ENCODE assay signal across 22 cellular contexts in genomic region chr9:89120704-89121103, GRCh38. TPM values are rescaled to one million over a fixed set of nuclear protein-coding genes. Genes with fewer than 3 reads are reported as not detected.
DNase-seq lines count a peak whose midpoint lies in the region; ATAC-seq and FAIRE-seq lines count a peak whose summit lies in the region.
"Had no signal": no experiment of that assay in that cellular context is flagged by ENCODE, and none has a peak within 500 bp of the region (broad histone marks: within the 10 kb centered on the region; RNA-seq: fewer than 3 reads in every experiment).

No MANE protein-coding gene starts in this region.

- H3K27ac Mint-ChIP-seq in activated T-helper 17 cell treated with anti-CD3 and anti-CD28 coated beads, Interleukin-2, amount 50 U/mL, for 72 hours: no peak overlapping the region
- H3K27ac Mint-ChIP-seq: CD14-positive monocyte; CD4-positive, alpha-beta T cell; CD8-positive, alpha-beta memory T cell; HFFc6 had no signal

- no peaks in the 10 kb centered on the region for H3K4me1 Mint-ChIP-seq in activated T-helper 17 cell treated with anti-CD3 and anti-CD28 coated beads, Interleukin-2, amount 50 U/mL, for 72 hours
- H3K4me1 Mint-ChIP-seq: CD14-positive monocyte; CD8-positive, alpha-beta memory T cell had no signal

- DNase-seq in RCC 7860 (ENCODE audit: low spot score) (no peak), frontal cortex (ENCODE audit: low spot score in 2 of 2) (no peak), SIG-M5 (lab: John Stamatoyannopoulos, UW) (no peak)
- DNase-seq: ACHN; AML-193; BE2C; CD4-positive, alpha-beta T cell; CD8-positive, alpha-beta memory T cell; DMS 273 treated with DMSO at 0.1 percent for 48 hours; DMS79; EL; GF-D8; GOT3; HFFc6 had no signal

- peaks cover 25% of the 10 kb centered on the region for H3K27me3 Mint-ChIP-seq in activated T-helper 17 cell treated with anti-CD3 and anti-CD28 coated beads, Interleukin-2, amount 50 U/mL, for 72 hours

- H3K9me3 Mint-ChIP-seq in activated T-helper 17 cell treated with anti-CD3 and anti-CD28 coated beads, Interleukin-2, amount 50 U/mL, for 72 hours: peaks cover 5% of the 10 kb centered on the region
- H3K9me3 Mint-ChIP-seq: HFFc6 had no signal

- H3K4me3 Mint-ChIP-seq in activated T-helper 17 cell treated with anti-CD3 and anti-CD28 coated beads, Interleukin-2, amount 50 U/mL, for 72 hours: no peak overlapping the region
- H3K4me3 Mint-ChIP-seq: CD14-positive monocyte; CD4-positive, alpha-beta T cell; CD8-positive, alpha-beta memory T cell; HFFc6 had no signal

- ATAC-seq in HG02884 (IDR thresholded peaks at IDR 0.05; ENCODE audit: unreplicated experiment): no peak
- no peak for ATAC-seq in activated T-helper 17 cell treated with anti-CD3 and anti-CD28 coated beads, Interleukin-2, amount 50 U/mL, for 72 hours (replicated peaks)
- ATAC-seq: A549 had no signal

- H3K36me3 Mint-ChIP-seq in activated T-helper 17 cell treated with anti-CD3 and anti-CD28 coated beads, Interleukin-2, amount 50 U/mL, for 72 hours (ENCODE audit: low read depth): no peaks in the 10 kb centered on the region
- H3K36me3 Mint-ChIP-seq: CD14-positive monocyte; CD8-positive, alpha-beta memory T cell had no signal

- FAIRE-seq in A204.1 (lab: Jason Lieb, UNC) (peak; percentile 43), RCC 7860 (lab: Jason Lieb, UNC) (peak; percentile 71), frontal cortex (lab: Jason Lieb, UNC) (peak; percentile 96)
- FAIRE-seq: A549, D721Med, GM12892, H54 had no signal

RNA-seq across cellular contexts. Expression of gene SHC3, which starts 57.9 kb away (rescaled TPM):
- total RNA-seq in frontal cortex: 49.3 TPM
- total RNA-seq in activated T-helper 17 cell treated with anti-CD3 and anti-CD28 coated beads, Interleukin-2, amount 50 U/mL, for 72 hours: not detected
- total RNA-seq: CD4-positive, alpha-beta T cell; CD8-positive, alpha-beta memory T cell had no signal

Comparison
In these comparisons a context has a peak if more than half of its experiments do, and no peak if none do; other contexts are left out.
1. RNA of gene SHC3, which starts 57.9 kb away (total RNA-seq): 49.3 TPM in frontal cortex (single experiment); not detected in activated T-helper 17 cell treated with anti-CD3 and anti-CD28 coated beads, Interleukin-2, amount 50 U/mL, for 72 hours; every median in the first group is over 10 times any median in the second.